13 cellular contexts compared by ENCODE assay signal in genomic region chrX:70398899-70399298, GRCh38. TPM values are rescaled to one million over a fixed set of nuclear protein-coding genes. Genes with fewer than 3 reads are reported as not detected.
DNase-seq lines count a peak whose midpoint lies in the region; ATAC-seq and TF ChIP-seq lines count a peak whose summit lies in the region.
"Had no signal": no experiment of that assay in that cellular context is flagged by ENCODE, and none has a peak within 500 bp of the region (broad histone marks: within the 10 kb centered on the region; RNA-seq: fewer than 3 reads in every experiment).

No MANE protein-coding gene starts in this region.

- CTCF ChIA-PET in activated CD4-positive, alpha-beta memory T cell treated with anti-CD3 and anti-CD28 coated beads, Interleukin-2, amount 10 ng/mL, durations not matched to agents 7 days and 5 days (lab: Charles Lee): interaction anchor here (0.6 kb wide), 1 partner anchor 221 kb away, joined by 3 read pairs; no protein-coding TSS in a partner anchor

- no peaks in the 10 kb centered on the region for H3K4me1 ChIP-seq in BE2C
- H3K4me1 ChIP-seq: BLaER1, upper lobe of left lung had no signal

- H3K27me3 ChIP-seq in BE2C: no peaks in the 10 kb centered on the region
- H3K27me3 ChIP-seq: upper lobe of left lung had no signal

- H3K4me3 Mint-ChIP-seq in stimulated activated naive CD8-positive, alpha-beta T cell treated with anti-CD3 and anti-CD28 coated beads, Interleukin-15, Interleukin-2, amounts not matched to agents 100 ng/mL and 50 ng/mL, for 24 hours: no peak overlapping the region
- no peak overlapping the region for H3K4me3 Mint-ChIP-seq in activated CD4-positive, alpha-beta memory T cell treated with anti-CD3 and anti-CD28 coated beads, Interleukin-2, amount 10 ng/mL, durations not matched to agents 7 days and 5 days
- no peak overlapping the region for H3K4me3 Mint-ChIP-seq in stimulated activated naive CD8-positive, alpha-beta T cell treated with anti-CD3 and anti-CD28 coated beads, Interleukin-15, amount 100 ng/mL, for 72 hours

- no peaks in the 10 kb centered on the region for H3K9me3 ChIP-seq in BE2C
- H3K9me3 ChIP-seq: upper lobe of left lung had no signal

- H3K9me3 Mint-ChIP-seq in stimulated activated naive CD8-positive, alpha-beta T cell treated with anti-CD3 and anti-CD28 coated beads, Interleukin-15, Interleukin-2, amounts not matched to agents 100 ng/mL and 50 ng/mL, for 24 hours: no peaks in the 10 kb centered on the region
- H3K9me3 Mint-ChIP-seq in activated CD4-positive, alpha-beta memory T cell treated with anti-CD3 and anti-CD28 coated beads, Interleukin-2, amount 10 ng/mL, durations not matched to agents 7 days and 5 days: no peaks in the 10 kb centered on the region
- H3K9me3 Mint-ChIP-seq in stimulated activated naive CD8-positive, alpha-beta T cell treated with anti-CD3 and anti-CD28 coated beads, Interleukin-15, amount 100 ng/mL, for 72 hours: no peaks in the 10 kb centered on the region

- peaks cover 6% of the 10 kb centered on the region for H3K4me1 Mint-ChIP-seq in stimulated activated naive CD8-positive, alpha-beta T cell treated with anti-CD3 and anti-CD28 coated beads, Interleukin-15, Interleukin-2, amounts not matched to agents 100 ng/mL and 50 ng/mL, for 24 hours (ENCODE audit: low read depth)
- peaks cover 8% of the 10 kb centered on the region for H3K4me1 Mint-ChIP-seq in activated CD4-positive, alpha-beta memory T cell treated with anti-CD3 and anti-CD28 coated beads, Interleukin-2, amount 10 ng/mL, durations not matched to agents 7 days and 5 days
- no peaks in the 10 kb centered on the region for H3K4me1 Mint-ChIP-seq in stimulated activated naive CD8-positive, alpha-beta T cell treated with anti-CD3 and anti-CD28 coated beads, Interleukin-15, amount 100 ng/mL, for 72 hours

- no peak for ATAC-seq in stimulated activated naive CD8-positive, alpha-beta T cell treated with anti-CD3 and anti-CD28 coated beads, Interleukin-15, Interleukin-2, amounts not matched to agents 100 U/mL and 50 U/mL, for 24 hours
- ATAC-seq in stimulated activated naive CD8-positive, alpha-beta T cell treated with anti-CD3 and anti-CD28 coated beads, Interleukin-15, amount 100 ng/mL, for 72 hours: peak; percentile 55
- no peak for ATAC-seq in GM21786 (IDR thresholded peaks at IDR 0.05; ENCODE audit: unreplicated experiment)

- POLR2A ChIA-PET in activated CD4-positive, alpha-beta memory T cell treated with anti-CD3 and anti-CD28 coated beads, Interleukin-2, amount 10 ng/mL, durations not matched to agents 7 days and 5 days (lab: Charles Lee): interaction anchor here (0.8 kb wide), 1 partner anchor 79 kb away, joined by 3 read pairs; no protein-coding TSS in a partner anchor

- TF ChIP-seq CTCF in fibroblast of the aortic adventitia (IDR thresholded peaks at IDR 0.05; ENCODE audit: insufficient read depth, low read length) (no peak), BE2C (IDR thresholded peaks at IDR 0.05; ENCODE audit: low read depth, low read length) (no peak)

- H3K4me3 ChIP-seq in fibroblast of the aortic adventitia (ENCODE audit: low read depth, low read length) (no peak overlapping the region), BE2C (ENCODE audit: low read depth, low read length) (no peak overlapping the region)
- H3K4me3 ChIP-seq: BLaER1, upper lobe of left lung had no signal

- DNase-seq in stimulated activated naive CD8-positive, alpha-beta T cell treated with anti-CD3 and anti-CD28 coated beads, Interleukin-15, Interleukin-2, amounts not matched to agents 100 U/mL and 50 U/mL, for 24 hours: no peak
- DNase-seq in activated CD4-positive, alpha-beta memory T cell treated with anti-CD3 and anti-CD28 coated beads, Interleukin-2, amount 10 ng/mL, durations not matched to agents 7 days and 5 days: no peak
- DNase-seq in fibroblast of the aortic adventitia (ENCODE audit: low read depth): peak; percentile 13
- no peak for DNase-seq in stimulated activated naive CD8-positive, alpha-beta T cell treated with anti-CD3 and anti-CD28 coated beads, Interleukin-15, amount 100 ng/mL, for 72 hours
- no peak for DNase-seq in BE2C
- no peak for DNase-seq in NCI-H1930 (lab: John Stamatoyannopoulos, UW)
- DNase-seq: activated T-cell treated with anti-CD3 and anti-CD28 coated beads, Interleukin-2, amount 50 U/mL, for 1 hour; cortex of kidney; NCI-H1436 treated with DMSO at 0.1 percent for 48 hours; upper lobe of left lung had no signal

- no peaks in the 10 kb centered on the region for H3K36me3 ChIP-seq in BE2C
- H3K36me3 ChIP-seq: upper lobe of left lung had no signal

- H3K27ac Mint-ChIP-seq in stimulated activated naive CD8-positive, alpha-beta T cell treated with anti-CD3 and anti-CD28 coated beads, Interleukin-15, Interleukin-2, amounts not matched to agents 100 ng/mL and 50 ng/mL, for 24 hours: peak overlapping the region; percentile 61
- H3K27ac Mint-ChIP-seq in activated CD4-positive, alpha-beta memory T cell treated with anti-CD3 and anti-CD28 coated beads, Interleukin-2, amount 10 ng/mL, durations not matched to agents 7 days and 5 days: peak overlapping the region; percentile 59
- no peak overlapping the region for H3K27ac Mint-ChIP-seq in stimulated activated naive CD8-positive, alpha-beta T cell treated with anti-CD3 and anti-CD28 coated beads, Interleukin-15, amount 100 ng/mL, for 72 hours

- H3K27me3 Mint-ChIP-seq in stimulated activated naive CD8-positive, alpha-beta T cell treated with anti-CD3 and anti-CD28 coated beads, Interleukin-15, Interleukin-2, amounts not matched to agents 100 ng/mL and 50 ng/mL, for 24 hours: no peaks in the 10 kb centered on the region
- H3K27me3 Mint-ChIP-seq in activated CD4-positive, alpha-beta memory T cell treated with anti-CD3 and anti-CD28 coated beads, Interleukin-2, amount 10 ng/mL, durations not matched to agents 7 days and 5 days: no peaks in the 10 kb centered on the region
- H3K27me3 Mint-ChIP-seq in stimulated activated naive CD8-positive, alpha-beta T cell treated with anti-CD3 and anti-CD28 coated beads, Interleukin-15, amount 100 ng/mL, for 72 hours: no peaks in the 10 kb centered on the region

- H3K36me3 Mint-ChIP-seq in stimulated activated naive CD8-positive, alpha-beta T cell treated with anti-CD3 and anti-CD28 coated beads, Interleukin-15, Interleukin-2, amounts not matched to agents 100 ng/mL and 50 ng/mL, for 24 hours (ENCODE audit: low read depth): peaks cover 34% of the 10 kb centered on the region
- peaks cover 39% of the 10 kb centered on the region for H3K36me3 Mint-ChIP-seq in activated CD4-positive, alpha-beta memory T cell treated with anti-CD3 and anti-CD28 coated beads, Interleukin-2, amount 10 ng/mL, durations not matched to agents 7 days and 5 days (ENCODE audit: low read depth)

RNA-seq across cellular contexts. Expression of gene GDPD2, which starts 24.2 kb away (rescaled TPM):
- total RNA-seq in activated CD4-positive, alpha-beta memory T cell treated with anti-CD3 and anti-CD28 coated beads, Interleukin-2, amount 10 ng/mL, durations not matched to agents 7 days and 5 days: under 1 TPM; 0.23 TPM
- not detected in 2 replicates for total RNA-seq in fibroblast of the aortic adventitia (ENCODE audit: low replicate concordance)
- polyA plus RNA-seq in BE2C (2012; ENCODE audit: insufficient read depth, insufficient read length, low read depth): not detected
- total RNA-seq: upper lobe of left lung had no signal

RNA-seq across cellular contexts. Expression of gene DLG3, which starts 45.7 kb away (rescaled TPM):
- total RNA-seq in activated CD4-positive, alpha-beta memory T cell treated with anti-CD3 and anti-CD28 coated beads, Interleukin-2, amount 10 ng/mL, durations not matched to agents 7 days and 5 days: 10 to 100 TPM; 33.3 to 39.9 TPM
- total RNA-seq in fibroblast of the aortic adventitia (ENCODE audit: low replicate concordance): 15.0 and 15.4 TPM in 2 replicates
- polyA plus RNA-seq in BE2C (2012; ENCODE audit: insufficient read depth, insufficient read length, low read depth): 0.96 TPM

Comparison
In these comparisons a context has a peak if more than half of its experiments do, and no peak if none do; other contexts are left out.
1. H3K27ac Mint-ChIP-seq: peak in stimulated activated naive CD8-positive, alpha-beta T cell treated with anti-CD3 and anti-CD28 coated beads, Interleukin-15, Interleukin-2, amounts not matched to agents 100 ng/mL and 50 ng/mL, for 24 hours (single experiment) and activated CD4-positive, alpha-beta memory T cell treated with anti-CD3 and anti-CD28 coated beads, Interleukin-2, amount 10 ng/mL, durations not matched to agents 7 days and 5 days (single experiment); none in stimulated activated naive CD8-positive, alpha-beta T cell treated with anti-CD3 and anti-CD28 coated beads, Interleukin-15, amount 100 ng/mL, for 72 hours (0 of 2).